28 cellular contexts compared by ENCODE assay signal in the genomic region with DNA sequence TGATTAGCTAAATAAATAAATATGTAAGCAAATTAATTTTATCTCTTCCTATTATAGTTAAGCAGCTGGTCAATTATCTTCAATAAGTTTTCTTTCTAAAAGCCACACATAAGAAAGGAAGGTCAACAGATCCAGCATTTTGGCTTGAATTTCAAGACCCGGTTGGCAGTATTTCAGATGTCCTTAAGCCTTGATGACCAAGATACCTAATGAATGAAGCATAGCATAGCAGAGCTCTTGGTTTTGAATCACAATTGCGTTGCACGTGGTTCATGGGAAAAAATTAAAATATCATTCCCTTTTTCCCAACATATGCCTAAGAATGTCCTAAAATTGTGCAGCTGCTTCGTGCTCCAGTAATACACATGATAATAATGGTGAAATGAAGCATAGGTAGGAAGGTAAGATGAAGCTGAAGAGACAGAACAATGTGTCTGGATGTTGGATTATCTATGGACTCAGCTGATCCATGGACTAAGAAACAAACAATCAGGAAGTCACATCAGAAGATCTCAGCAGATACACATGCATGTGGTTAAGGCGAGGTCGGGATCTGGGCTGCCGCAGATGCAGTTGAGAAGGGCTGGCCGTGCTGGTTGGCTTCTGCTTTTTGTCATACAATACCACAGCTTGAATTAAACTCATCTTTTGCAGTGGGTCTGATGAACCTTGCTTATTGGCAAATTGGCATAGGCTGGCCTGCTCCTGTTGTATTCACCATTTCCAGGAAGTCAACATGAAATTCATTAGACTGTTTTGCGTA.
DNase-seq lines count a peak whose midpoint lies in the region; ATAC-seq and TF ChIP-seq lines count a peak whose summit lies in the region.
"Had no signal": no experiment of that assay in that cellular context is flagged by ENCODE, and none has a peak within 500 bp of the region (broad histone marks: within the 10 kb centered on the region; RNA-seq: fewer than 3 reads in every experiment).

No MANE protein-coding gene starts in this region.

- ATAC-seq in GM21423 (IDR thresholded peaks at IDR 0.05; ENCODE audit: unreplicated experiment) (no peak), HG03196 (IDR thresholded peaks at IDR 0.05; ENCODE audit: unreplicated experiment) (no peak)
- ATAC-seq: body of pancreas, gastroesophageal sphincter, Panc1, T-helper 17 cell had no signal

- H3K27me3 Mint-ChIP-seq in HFFc6 (ENCODE audit: insufficient read depth), result no peaks in the 10 kb centered on the region

- DNase-seq in AG20443 (ENCODE audit: low spot score) (peak; percentile 70), HFFc6 (peak; percentile 9), OCI-M1 (lab: John Stamatoyannopoulos, UW) (peak; percentile 49), esophagus muscularis mucosa (ENCODE audit: extremely low spot score) (peak; percentile 68), T-helper 2 cell (no peak), KG1 (lab: John Stamatoyannopoulos, UW) (no peak)
- DNase-seq: activated CD4-positive, alpha-beta T cell treated with anti-CD3 and anti-CD28 coated beads, Interleukin-2, amount 50 U/mL, for 48 hours; activated CD4-positive, CD25-positive, alpha-beta regulatory T cell; activated effector memory CD4-positive, alpha-beta T cell treated with anti-CD3 and anti-CD28 coated beads, Interleukin-2, amount 50 U/mL, for 16 hours; CD4-positive, alpha-beta memory T cell; DMS153; effector CD4-positive, alpha-beta T cell; islet precursor cell; naive B cell; NCI-H1694 treated with DMSO at 0.1 percent for 48 hours; NCI-H226; NCI-H748 treated with DMSO at 0.1 percent for 48 hours; nucleus accumbens; spleen; stimulated activated CD4-positive, alpha-beta T cell treated with anti-CD3 and anti-CD28 coated beads, Interleukin-4, amount 100 ng/mL, for 1 hour; stimulated activated naive CD4-positive, alpha-beta T cell; T-helper 17 cell; testis had no signal

- whole genome bisulfite sequencing in esophagus muscularis mucosa, result 83% methylated on average over 9 of the region's 9 CpGs

- TF ChIP-seq CTCF in HFFc6 (IDR thresholded peaks at IDR 0.05), result no peak
- TF ChIP-seq CTCF in esophagus muscularis mucosa (IDR thresholded peaks at IDR 0.05), result no peak

- no peaks in the 10 kb centered on the region for H3K9me3 ChIP-seq in esophagus muscularis mucosa
- H3K9me3 ChIP-seq: body of pancreas, gastroesophageal sphincter, testis had no signal

- intact Hi-C loops in esophagus muscularis mucosa (cut with DNase I), result no loop called here

- H3K36me3 Mint-ChIP-seq in HFFc6 (ENCODE audit: low read depth), result no peaks in the 10 kb centered on the region
- H3K36me3 Mint-ChIP-seq: CD4-positive, alpha-beta memory T cell; naive B cell had no signal

- H3K27me3 ChIP-seq in esophagus muscularis mucosa, result no peaks in the 10 kb centered on the region
- H3K27me3 ChIP-seq: body of pancreas, gastroesophageal sphincter, spleen, testis had no signal

- no peak for TF ChIP-seq EP300 in esophagus muscularis mucosa (IDR thresholded peaks at IDR 0.05)

- H3K4me1 Mint-ChIP-seq in HFFc6 (ENCODE audit: low read depth), result peaks cover 17% of the 10 kb centered on the region
- H3K4me1 Mint-ChIP-seq: CD4-positive, alpha-beta memory T cell; naive B cell; T-helper 17 cell had no signal

- no peak overlapping the region for H3K27ac Mint-ChIP-seq in HFFc6
- H3K27ac Mint-ChIP-seq: CD4-positive, alpha-beta memory T cell; naive B cell; T-helper 17 cell had no signal

- no peaks in the 10 kb centered on the region for H3K4me1 ChIP-seq in esophagus muscularis mucosa
- H3K4me1 ChIP-seq: gastroesophageal sphincter, spleen, testis had no signal

- no peak overlapping the region for H3K27ac ChIP-seq in esophagus muscularis mucosa (replicated peaks in 1 of 4)
- H3K27ac ChIP-seq: body of pancreas, gastroesophageal sphincter, spleen, testis had no signal

- no peak overlapping the region for H3K4me3 ChIP-seq in esophagus muscularis mucosa
- H3K4me3 ChIP-seq: body of pancreas, gastroesophageal sphincter, spleen, testis had no signal

- H3K4me3 Mint-ChIP-seq in HFFc6, result no peak overlapping the region
- H3K4me3 Mint-ChIP-seq: CD4-positive, alpha-beta memory T cell; naive B cell; T-helper 17 cell had no signal

- no peaks in the 10 kb centered on the region for H3K36me3 ChIP-seq in esophagus muscularis mucosa
- H3K36me3 ChIP-seq: gastroesophageal sphincter, spleen had no signal

- H3K9me3 Mint-ChIP-seq in HFFc6, result no peaks in the 10 kb centered on the region

- TF ChIP-seq POLR2A in esophagus muscularis mucosa (IDR thresholded peaks at IDR 0.05; ENCODE audit: low read depth), result no peak

Comparison
In these comparisons a context has a peak if more than half of its experiments do, and no peak if none do; other contexts are left out.
1. DNase-seq: peak in AG20443 (single experiment), HFFc6 (single experiment), OCI-M1 (single experiment) and esophagus muscularis mucosa (single experiment); none in T-helper 2 cell (0 of 5) and KG1 (single experiment).